Comparison of ENCODE assay signal across 10 cellular contexts in the genomic region with DNA sequence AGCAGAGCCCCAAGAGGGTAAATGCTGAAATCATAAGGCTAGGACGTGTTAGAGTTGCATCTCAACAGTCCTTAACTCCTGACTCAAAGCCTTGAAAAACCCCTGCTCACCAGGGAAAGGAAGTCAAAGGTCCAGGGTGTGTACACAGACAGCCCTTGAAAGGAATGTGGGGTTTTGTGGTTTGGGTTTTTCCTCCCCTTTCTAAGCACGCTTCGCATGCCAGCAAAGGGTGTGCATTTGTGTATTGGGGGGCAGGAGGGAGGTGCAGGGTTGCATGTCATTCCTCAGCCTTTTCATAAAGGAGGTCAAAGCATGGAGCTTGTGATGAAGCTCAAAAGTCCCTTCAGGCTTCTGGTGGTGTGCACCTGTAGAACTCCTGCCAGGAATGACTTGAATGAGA. TPM values are rescaled to one million over a fixed set of nuclear protein-coding genes. Genes with fewer than 3 reads are reported as not detected.
DNase-seq lines count a peak whose midpoint lies in the region; ATAC-seq, FAIRE-seq and TF ChIP-seq lines count a peak whose summit lies in the region.
"Had no signal": no experiment of that assay in that cellular context is flagged by ENCODE, and none has a peak within 500 bp of the region (broad histone marks: within the 10 kb centered on the region; RNA-seq: fewer than 3 reads in every experiment).

No MANE protein-coding gene starts in this region.

- no peak overlapping the region for H3K27ac ChIP-seq in DND-41 (ENCODE audit: low read length)

- H3K9me3 ChIP-seq in DND-41 (ENCODE audit: insufficient read depth, low read length, severe bottlenecking): no peaks in the 10 kb centered on the region

- FAIRE-seq in HTR-8/SVneo (lab: Jason Lieb, UNC) (no peak), D721Med (lab: Jason Lieb, UNC) (no peak)

- no peaks in the 10 kb centered on the region for H4K20me1 ChIP-seq in DND-41 (ENCODE audit: insufficient read depth, low read length)

- DNase-seq in DND-41 (no peak), HTR-8/SVneo (ENCODE audit: insufficient read length, low spot score) (peak; percentile 46), astrocyte of the hippocampus (ENCODE audit: low read depth, low spot score) (peak; percentile 64), myocyte (ENCODE audit: low read depth) (peak; percentile 91), mucosa of gallbladder (ENCODE audit: low spot score) (no peak), GM20000 (ENCODE audit: low spot score) (no peak), D721Med (ENCODE audit: insufficient read length, low spot score) (no peak)
- DNase-seq: activated CD4-positive, alpha-beta memory T cell treated with anti-CD3 and anti-CD28 coated beads, Interleukin-2, amount 10 ng/mL, durations not matched to agents 7 days and 5 days; NCI-H1436 treated with DMSO at 0.1 percent for 48 hours had no signal

- peaks cover 9% of the 10 kb centered on the region for H3K4me1 ChIP-seq in DND-41 (ENCODE audit: insufficient read depth, low read length)

- H3K4me3 ChIP-seq in DND-41 (ENCODE audit: low read depth in 1 of 2, low read length in 2 of 2): no peak overlapping the region

- ATAC-seq in DND-41 (ENCODE audit: insufficient read depth, low read depth): peak; percentile 34; the same call in 1 of the 3 replicates
- ATAC-seq: Panc1 had no signal

- no peaks in the 10 kb centered on the region for H3K27me3 ChIP-seq in DND-41 (ENCODE audit: insufficient read depth, low read length, poor library complexity)

- TF ChIP-seq CTCF in DND-41 (IDR thresholded peaks at IDR 0.05; ENCODE audit: borderline replicate concordance, extremely low read depth, low read length, poor library complexity, severe bottlenecking) (no peak), GM20000 (IDR thresholded peaks at IDR 0.05; ENCODE audit: extremely low read depth, missing control alignments) (no peak), D721Med (IDR thresholded peaks at IDR 0.05; ENCODE audit: insufficient read depth, missing control alignments) (no peak)

- no peaks in the 10 kb centered on the region for H3K36me3 ChIP-seq in DND-41 (ENCODE audit: insufficient read depth, low read length)

- H3K9ac ChIP-seq in DND-41 (ENCODE audit: low read depth, low read length): no peak overlapping the region

- no peak overlapping the region for H3K4me2 ChIP-seq in DND-41 (ENCODE audit: insufficient read depth, low read length)

- no peak overlapping the region for H2AFZ ChIP-seq in DND-41 (ENCODE audit: low read depth, low read length)

- H3K79me2 ChIP-seq in DND-41 (ENCODE audit: insufficient read depth, low read length): no peaks in the 10 kb centered on the region

RNA-seq across cellular contexts. Expression of a gene that starts 17.3 kb away (rescaled TPM):
- total RNA-seq in myocyte (6.6 and 12.2 TPM in 2 replicates), mucosa of gallbladder (13.5 TPM)
- 8.5 TPM for polyA plus RNA-seq in myocyte (2012)

Comparison
In these comparisons a context has a peak if more than half of its experiments do, and no peak if none do; other contexts are left out.
1. DNase-seq: peak in HTR-8/SVneo (single experiment), astrocyte of the hippocampus (single experiment) and myocyte (single experiment); none in DND-41 (single experiment), mucosa of gallbladder (single experiment), GM20000 (single experiment) and D721Med (single experiment).